11 cellular contexts compared by ENCODE assay signal in genomic region chr3:195186041-195186709, GRCh38.
DNase-seq lines count a peak whose midpoint lies in the region; ATAC-seq and TF ChIP-seq lines count a peak whose summit lies in the region.
"Had no signal": no experiment of that assay in that cellular context is flagged by ENCODE, and none has a peak within 500 bp of the region (broad histone marks: within the 10 kb centered on the region; RNA-seq: fewer than 3 reads in every experiment).

No MANE protein-coding gene starts in this region.

- peak; percentile 8 for DNase-seq in stimulated activated CD4-positive, alpha-beta T cell treated with anti-CD3 and anti-CD28 coated beads, Interleukin-15, amount 100 ng/mL, for 24 hours
- DNase-seq in stimulated activated CD4-positive, alpha-beta T cell treated with anti-CD3 and anti-CD28 coated beads, Interleukin-1b, Interleukin-23, amount 100 ng/mL, for 48 hours = no peak
- DNase-seq in activated T-helper 1 cell treated with anti-CD3 and anti-CD28 coated beads, Interleukin-12 subunit alpha, Interleukin-12 subunit beta, Interleukin-2, Interleukin-4 antibody, amounts not matched to agents 30 ng/mL and 10 ng/mL and 1 ng/mL, durations not matched to agents 14 hours and 24 hours and 36 hours (ENCODE audit: low spot score) = no peak
- no peak for DNase-seq in mesenchymal stem cell
- DNase-seq in activated CD8-positive, alpha-beta memory T cell treated with anti-CD3 and anti-CD28 coated beads, Interleukin-2, amount 50 U/mL, for 48 hours = no peak
- no peak for DNase-seq in NCI-H2196 (lab: John Stamatoyannopoulos, UW; ENCODE audit: unreplicated experiment)
- no peak for DNase-seq in cardiac septum (ENCODE audit: low spot score)
- DNase-seq: cerebellar nuclear complex; naive thymus-derived CD4-positive, alpha-beta T cell; NCI-H446 had no signal

- H3K27me3 Mint-ChIP-seq in activated T-helper 1 cell treated with anti-CD3 and anti-CD28 coated beads, Interleukin-12 subunit alpha, Interleukin-12 subunit beta, Interleukin-2, Interleukin-4 antibody, amounts not matched to agents 30 ng/mL and 10 ng/mL and 1 ng/mL, durations not matched to agents 14 hours and 24 hours and 36 hours (ENCODE audit: insufficient read depth) = no peaks in the 10 kb centered on the region

- H3K27me3 ChIP-seq in mesenchymal stem cell (ENCODE audit: control insufficient read depth in 1 of 2, insufficient read depth in 1 of 2, low read length in 2 of 2) = no peaks in the 10 kb centered on the region

- no peak overlapping the region for H2AFZ ChIP-seq in mesenchymal stem cell (ENCODE audit: low read depth, low read length)

- ATAC-seq in SK-N-SH treated with all-trans-retinoic acid at 6 μM for 48 hours = no peak
- ATAC-seq: naive thymus-derived CD4-positive, alpha-beta T cell had no signal

- intact Hi-C loops in activated T-helper 1 cell treated with anti-CD3 and anti-CD28 coated beads, Interleukin-12 subunit alpha, Interleukin-12 subunit beta, Interleukin-2, Interleukin-4 antibody, amounts not matched to agents 30 ng/mL and 10 ng/mL and 1 ng/mL, durations not matched to agents 14 hours and 24 hours and 36 hours (cut with micrococcal nuclease) = no loop called here
- intact Hi-C loops in cardiac septum (cut with DNase I) = no loop called here

- no peak overlapping the region for H2BK120ac ChIP-seq in mesenchymal stem cell (ENCODE audit: low read depth, low read length)

- H3K79me1 ChIP-seq in mesenchymal stem cell (replicated peaks; ENCODE audit: low read length, poor library complexity, severe bottlenecking) = peaks cover 14% of the 10 kb centered on the region

- peak overlapping the region; percentile 88 for H4K91ac ChIP-seq in mesenchymal stem cell (ENCODE audit: low read length)

- no peak overlapping the region for H3K23ac ChIP-seq in mesenchymal stem cell (ENCODE audit: low read length in 2 of 2)

- H3K4ac ChIP-seq in mesenchymal stem cell (ENCODE audit: low read depth in 1 of 2, low read length in 2 of 2) = peak overlapping the region; percentile 46 to 91

- peak overlapping the region; percentile 51 for H4K8ac ChIP-seq in mesenchymal stem cell (ENCODE audit: low read length)

- no peak overlapping the region for H3K4me3 ChIP-seq in mesenchymal stem cell (ENCODE audit: insufficient read depth in 1 of 2, low read depth in 1 of 2, low read length in 2 of 2)

- H2BK12ac ChIP-seq in mesenchymal stem cell (ENCODE audit: low read length in 2 of 2) = peak overlapping the region; percentile 80 to 96

- peak overlapping the region; percentile 92 for H2AK5ac ChIP-seq in mesenchymal stem cell (ENCODE audit: low read length, severe bottlenecking)

- no peak overlapping the region for H3K4me2 ChIP-seq in mesenchymal stem cell (ENCODE audit: low read length, poor library complexity, severe bottlenecking)

- peaks cover 40% of the 10 kb centered on the region for H3K4me1 Mint-ChIP-seq in activated T-helper 1 cell treated with anti-CD3 and anti-CD28 coated beads, Interleukin-12 subunit alpha, Interleukin-12 subunit beta, Interleukin-2, Interleukin-4 antibody, amounts not matched to agents 30 ng/mL and 10 ng/mL and 1 ng/mL, durations not matched to agents 14 hours and 24 hours and 36 hours (ENCODE audit: low read depth)

- H2BK15ac ChIP-seq in mesenchymal stem cell (ENCODE audit: low read depth, poor library complexity, severe bottlenecking) = no peak overlapping the region

- peaks cover 0 to 2% of the 10 kb centered on the region in 2 experiments for H3K36me3 ChIP-seq in mesenchymal stem cell (ENCODE audit: control insufficient read depth in 1 of 2, insufficient read depth in 2 of 2, low read depth in 1 of 2, low read length in 2 of 2)

- WGBS in mesenchymal stem cell = 95% methylated on average over 9 of the region's 9 CpGs

- peak overlapping the region in 1 of 2 experiments; percentile 58 for H3K14ac ChIP-seq in mesenchymal stem cell (ENCODE audit: low read length in 2 of 2)

- H3K36me3 Mint-ChIP-seq in activated T-helper 1 cell treated with anti-CD3 and anti-CD28 coated beads, Interleukin-12 subunit alpha, Interleukin-12 subunit beta, Interleukin-2, Interleukin-4 antibody, amounts not matched to agents 30 ng/mL and 10 ng/mL and 1 ng/mL, durations not matched to agents 14 hours and 24 hours and 36 hours (ENCODE audit: low read depth) = no peaks in the 10 kb centered on the region

- peak overlapping the region; percentile 15 for H3K27ac Mint-ChIP-seq in activated T-helper 1 cell treated with anti-CD3 and anti-CD28 coated beads, Interleukin-12 subunit alpha, Interleukin-12 subunit beta, Interleukin-2, Interleukin-4 antibody, amounts not matched to agents 30 ng/mL and 10 ng/mL and 1 ng/mL, durations not matched to agents 14 hours and 24 hours and 36 hours

- peak overlapping the region; percentile 3 to 44 for H3K18ac ChIP-seq in mesenchymal stem cell (ENCODE audit: low read depth in 1 of 2, low read length in 2 of 2)

- H2BK5ac ChIP-seq in mesenchymal stem cell (ENCODE audit: low read depth, low read length, poor library complexity, severe bottlenecking) = no peak overlapping the region

- peaks cover 10% of the 10 kb centered on the region for H3K4me1 ChIP-seq in mesenchymal stem cell (ENCODE audit: control insufficient read depth, insufficient read depth, low read depth, low read length)

- H3K9me3 Mint-ChIP-seq in activated T-helper 1 cell treated with anti-CD3 and anti-CD28 coated beads, Interleukin-12 subunit alpha, Interleukin-12 subunit beta, Interleukin-2, Interleukin-4 antibody, amounts not matched to agents 30 ng/mL and 10 ng/mL and 1 ng/mL, durations not matched to agents 14 hours and 24 hours and 36 hours = peaks cover 1% of the 10 kb centered on the region

- no peak overlapping the region for H3K27ac ChIP-seq in mesenchymal stem cell (ENCODE audit: low read length, poor library complexity, severe bottlenecking)

- peaks cover 4% of the 10 kb centered on the region for H3K9me3 ChIP-seq in mesenchymal stem cell (ENCODE audit: control insufficient read depth, low read length)

- H3K9ac ChIP-seq in mesenchymal stem cell (ENCODE audit: low read length) = peak overlapping the region; percentile 12

- H3K4me3 Mint-ChIP-seq in activated T-helper 1 cell treated with anti-CD3 and anti-CD28 coated beads, Interleukin-12 subunit alpha, Interleukin-12 subunit beta, Interleukin-2, Interleukin-4 antibody, amounts not matched to agents 30 ng/mL and 10 ng/mL and 1 ng/mL, durations not matched to agents 14 hours and 24 hours and 36 hours = peak overlapping the region; percentile 37
- H3K4me3 Mint-ChIP-seq: naive thymus-derived CD4-positive, alpha-beta T cell had no signal

TF ChIP-seq in SK-N-SH treated with all-trans-retinoic acid at 6 μM for 48 hours, 23 proteins besides CTCF, POLR2A, EP300 and RAD21:
- no peak for TF ChIP-seq CREB5 (CRISPR knock-in tag; IDR thresholded peaks at IDR 0.05; ENCODE audit: low read depth)
- no peak for TF ChIP-seq PPARA (CRISPR knock-in tag; IDR thresholded peaks at IDR 0.05; ENCODE audit: borderline replicate concordance)
- TF ChIP-seq ISL1 (CRISPR knock-in tag; IDR thresholded peaks at IDR 0.05) = no peak
- TF ChIP-seq GLIS3 (CRISPR knock-in tag; IDR thresholded peaks at IDR 0.05) = no peak
